ENCODE assay signal across 8 cellular contexts in the genomic region with DNA sequence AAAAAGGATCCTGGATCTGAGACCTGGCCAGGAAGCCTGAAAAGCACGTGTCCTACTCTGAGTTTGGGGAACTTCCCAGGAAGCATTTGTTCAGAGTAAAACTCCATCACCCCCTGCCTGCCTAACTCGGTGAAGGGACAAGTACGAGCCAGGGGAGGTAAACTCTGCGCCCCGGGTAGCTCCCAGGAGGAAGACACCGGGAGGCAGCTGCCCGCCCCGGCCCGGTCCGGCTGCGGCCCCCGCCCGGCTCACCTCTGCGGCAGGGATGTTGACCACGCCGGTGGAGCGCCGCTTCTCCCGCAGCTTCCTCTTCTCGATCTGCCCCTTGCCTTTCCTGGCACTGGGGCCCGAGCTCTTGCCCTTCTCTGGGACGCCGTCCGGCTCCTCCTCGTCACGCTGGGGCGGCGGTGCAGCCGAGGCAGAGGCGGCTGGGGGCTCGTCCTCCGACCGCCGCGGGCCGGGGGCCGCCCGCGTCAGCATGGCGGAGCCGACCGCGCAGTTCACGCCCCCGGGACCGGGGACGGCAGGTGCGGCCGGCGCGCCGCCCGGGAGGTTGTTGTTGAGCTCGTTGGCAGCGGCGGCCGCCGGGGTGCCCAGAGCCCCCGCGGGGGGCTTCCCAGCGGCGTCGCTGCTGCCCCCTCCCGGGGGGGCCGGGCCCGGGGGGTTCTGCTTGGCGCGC. TPM values are rescaled to one million over a fixed set of nuclear protein-coding genes. Genes with fewer than 3 reads are reported as not detected.
DNase-seq lines count a peak whose midpoint lies in the region; ATAC-seq and TF ChIP-seq lines count a peak whose summit lies in the region.

No MANE protein-coding gene starts in this region.

- intact Hi-C loops in CD4-positive, alpha-beta memory T cell (cut with micrococcal nuclease): no loop called here

- H3K4me1 ChIP-seq in CD4-positive, alpha-beta memory T cell (ENCODE audit: insufficient read depth, low read length): peaks cover 11% of the 10 kb centered on the region
- H3K4me1 ChIP-seq in NT2/D1 (ENCODE audit: insufficient read depth, insufficient read length): no peaks in the 10 kb centered on the region
- H3K4me1 ChIP-seq in skeletal muscle tissue (ENCODE audit: control insufficient read depth in 3 of 3, insufficient read depth in 3 of 3, low read length in 3 of 3): peaks cover 0 to 10% (median 2%) of the 10 kb centered on the region in 3 donors

- H3K4me3 ChIP-seq in CD4-positive, alpha-beta memory T cell (ENCODE audit: low read length in 2 of 2): peak overlapping the region; percentile 14 to 26
- H3K4me3 ChIP-seq in NT2/D1 (ENCODE audit: insufficient read length, low read depth) (peak overlapping the region; percentile 91), skeletal muscle tissue (ENCODE audit: low read length in 3 of 3) (peak overlapping the region; percentile 72 to 73 (median 73))

- H3K9ac ChIP-seq in NT2/D1 (ENCODE audit: insufficient read length, low read depth): peak overlapping the region; percentile 98
- H3K9ac ChIP-seq in skeletal muscle tissue (ENCODE audit: low read depth in 1 of 3, low read length in 3 of 3): peak overlapping the region in 2 of 3 donors; percentile 15 to 45

- no peak overlapping the region for H3K27ac ChIP-seq in CD4-positive, alpha-beta memory T cell (ENCODE audit: low read depth, low read length)
- peak overlapping the region; percentile 25 for H3K27ac ChIP-seq in skeletal muscle tissue (ENCODE audit: low read depth, low read length)

- CTCF ChIA-PET in CD4-positive, alpha-beta memory T cell (lab: Charles Lee; ENCODE audit: partially characterized antibody): no interaction called here

- H3K36me3 ChIP-seq in CD4-positive, alpha-beta memory T cell (ENCODE audit: insufficient read depth, low read length): no peaks in the 10 kb centered on the region
- H3K36me3 ChIP-seq in NT2/D1 (ENCODE audit: insufficient read depth, insufficient read length, low read length): peaks cover 13% of the 10 kb centered on the region
- H3K36me3 ChIP-seq in skeletal muscle tissue (ENCODE audit: control insufficient read depth in 3 of 3, insufficient read depth in 3 of 3, low read length in 3 of 3): no peaks in the 10 kb centered on the region

- DNase-seq in CD4-positive, alpha-beta memory T cell: peak in 3 of 5 donors; percentile 5 to 8 (median 6)
- DNase-seq in NT2/D1 (ENCODE audit: low read depth, low spot score) (no peak), immature natural killer cell (peak; percentile 18 to 23 (median 23)), HT-29 (ENCODE audit: low spot score) (no peak)

- H3K27ac Mint-ChIP-seq in CD4-positive, alpha-beta memory T cell: no peak overlapping the region
- H3K27ac Mint-ChIP-seq in brain (peak overlapping the region in 4 of 5 experiments; percentile 15 to 78 (median 77)), immature natural killer cell (peak overlapping the region in 3 of 6 donors; percentile 14 to 65 (median 28))

- peaks cover 0 to 5% (median 0%) of the 10 kb centered on the region in 8 donors for H3K9me3 Mint-ChIP-seq in CD4-positive, alpha-beta memory T cell
- no peaks in the 10 kb centered on the region for H3K9me3 Mint-ChIP-seq in brain
- H3K9me3 Mint-ChIP-seq in immature natural killer cell: peaks cover 0 to 2% (median 0%) of the 10 kb centered on the region in 6 donors

- peak overlapping the region; percentile 76 to 89 (median 79) for H3K4me3 Mint-ChIP-seq in CD4-positive, alpha-beta memory T cell
- peak overlapping the region; percentile 88 to 93 (median 91) for H3K4me3 Mint-ChIP-seq in brain
- peak overlapping the region; percentile 80 to 87 (median 83) for H3K4me3 Mint-ChIP-seq in immature natural killer cell

- H3K27me3 ChIP-seq in CD4-positive, alpha-beta memory T cell (ENCODE audit: insufficient read depth, low read length): peaks cover 11% of the 10 kb centered on the region
- no peaks in the 10 kb centered on the region for H3K27me3 ChIP-seq in NT2/D1 (ENCODE audit: insufficient read depth, insufficient read length)
- peaks cover 6 to 28% (median 26%) of the 10 kb centered on the region in 3 donors for H3K27me3 ChIP-seq in skeletal muscle tissue (ENCODE audit: control insufficient read depth in 3 of 3, insufficient read depth in 3 of 3, low read length in 3 of 3)

- H3K36me3 Mint-ChIP-seq in CD4-positive, alpha-beta memory T cell: no peaks in the 10 kb centered on the region
- H3K36me3 Mint-ChIP-seq in brain (no peaks in the 10 kb centered on the region), immature natural killer cell (no peaks in the 10 kb centered on the region)

- peaks cover 29 to 35% of the 10 kb centered on the region in 2 donors for H3K27me3 Mint-ChIP-seq in CD4-positive, alpha-beta memory T cell
- peaks cover 34% of the 10 kb centered on the region for H3K27me3 Mint-ChIP-seq in brain
- H3K27me3 Mint-ChIP-seq in immature natural killer cell (ENCODE audit: low read depth in 3 of 3): peaks cover 6 to 26% (median 17%) of the 10 kb centered on the region in 3 donors

- peaks cover 11 to 20% (median 14%) of the 10 kb centered on the region in 4 donors for H3K4me1 Mint-ChIP-seq in CD4-positive, alpha-beta memory T cell
- H3K4me1 Mint-ChIP-seq in brain (peaks cover 47% of the 10 kb centered on the region), immature natural killer cell (peaks cover 15 to 34% of the 10 kb centered on the region in 2 donors)

- POLR2A ChIA-PET in CD4-positive, alpha-beta memory T cell (lab: Charles Lee; ENCODE audit: partially characterized antibody): no interaction called here

- ATAC-seq in GM18861 (IDR thresholded peaks at IDR 0.05; ENCODE audit: unreplicated experiment) (peak; percentile 13), HG02973 (IDR thresholded peaks at IDR 0.05; ENCODE audit: unreplicated experiment) (peak; percentile 26)

- no peaks in the 10 kb centered on the region for H3K9me3 ChIP-seq in CD4-positive, alpha-beta memory T cell (ENCODE audit: control insufficient read depth in 1 of 2, low read length in 2 of 2)
- H3K9me3 ChIP-seq in NT2/D1 (ENCODE audit: insufficient read depth, low read length): no peaks in the 10 kb centered on the region
- no peaks in the 10 kb centered on the region for H3K9me3 ChIP-seq in skeletal muscle tissue (ENCODE audit: control insufficient read depth in 3 of 3, low read length in 3 of 3)

- no peak for TF ChIP-seq CTCF in brain (conservative IDR thresholded peaks at IDR 0.05)

RNA-seq across cellular contexts. Expression of a gene that starts 1.1 kb away (rescaled TPM):
- total RNA-seq in CD4-positive, alpha-beta memory T cell: 1 to 10 TPM; 2.8 to 4.7 TPM
- 1 to 10 TPM in 1 of 2 donors, under 1 TPM in 1; 0.87 to 1.5 TPM for polyA plus RNA-seq in CD4-positive, alpha-beta memory T cell
- polyA plus RNA-seq in brain (ENCODE audit: insufficient read depth, low read depth, low replicate concordance) (5.7 TPM), immature natural killer cell (1 to 10 TPM; 1.3 to 4.4 (median 2.7) TPM)
- total RNA-seq in skeletal muscle tissue: 8.4 TPM
- 255 and 306 TPM in 2 replicates for total RNA-seq in HT-29 (2014; rRNA removed; shearing (Covaris generic))

Comparison
In these comparisons a context has a peak if more than half of its experiments do, and no peak if none do; other contexts are left out.
1. DNase-seq: peak in CD4-positive, alpha-beta memory T cell (3 of 5) and immature natural killer cell (3 of 3); none in NT2/D1 (single experiment) and HT-29 (single experiment).
2. H3K4me3 ChIP-seq: peak in every context shown above with its lines; median percentile 91 in NT2/D1; 73 in skeletal muscle tissue; 20 in CD4-positive, alpha-beta memory T cell.
3. H3K27ac Mint-ChIP-seq: peak in brain (4 of 5); none in CD4-positive, alpha-beta memory T cell (0 of 7).
4. RNA of a gene that starts 1.1 kb away (total RNA-seq): 255 to 306 TPM in HT-29; 8.4 TPM in skeletal muscle tissue (single experiment) and 2.8 to 4.7 TPM in CD4-positive, alpha-beta memory T cell; every median in the first group is over 10 times any median in the second.
5. Peak in every context shown above with its lines, with median percentiles within 50 percentile points of each other: H3K4me3 Mint-ChIP-seq.